In the genomic region with DNA sequence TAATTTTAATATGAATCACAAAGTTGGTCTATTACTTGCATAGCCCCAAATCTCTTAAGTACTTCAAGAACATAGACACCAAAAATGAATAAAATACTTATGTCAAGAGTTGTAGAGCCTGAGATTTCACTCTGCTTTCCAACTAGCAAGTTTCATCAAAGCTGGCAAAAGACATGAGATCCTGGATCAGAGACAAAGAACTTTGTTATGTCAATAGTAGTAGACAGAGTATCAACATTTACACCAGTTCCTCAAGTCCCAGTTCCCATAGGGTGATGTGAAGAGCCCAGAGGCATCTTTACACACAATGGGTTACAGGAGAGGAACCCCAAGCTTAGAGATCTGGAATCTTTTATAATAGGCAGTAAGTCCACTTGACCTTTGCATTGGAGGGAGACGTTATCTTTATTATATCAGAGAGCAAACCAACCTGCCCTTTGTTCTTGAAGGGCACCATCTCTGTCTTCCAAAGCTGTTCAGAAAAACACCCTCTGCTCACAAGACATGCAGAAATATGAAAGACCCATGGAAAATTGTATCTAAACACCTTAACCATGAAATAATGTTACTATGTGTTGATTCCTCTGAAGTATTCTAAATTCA, we compare ENCODE assay signal across 23 cellular contexts.
"Had no signal": no experiment of that assay in that cellular context is flagged by ENCODE, and none has a peak within 500 bp of the region (broad histone marks: within the 10 kb centered on the region; RNA-seq: fewer than 3 reads in every experiment).

No MANE protein-coding gene starts in this region.

- H2AFZ ChIP-seq: parathyroid adenoma had no signal

- H3K4me3 ChIP-seq: gastrocnemius medialis, heart right ventricle, left ventricle myocardium inferior, lung, psoas muscle, right lobe of liver, spleen, testis, tibial nerve had no signal

- H3K4me1 ChIP-seq: parathyroid adenoma, spleen, tibial nerve had no signal

- H3K9me3 ChIP-seq: gastrocnemius medialis, heart right ventricle, left ventricle myocardium inferior, psoas muscle, right lobe of liver, spleen, testis had no signal

- DNase-seq: effector memory CD4-positive, alpha-beta T cell; gastrocnemius medialis; heart right ventricle; left ventricle myocardium inferior; mesenchymal stem cell; midbrain; naive B cell; occipital lobe; psoas muscle; retina; right lobe of liver; spleen; stimulated activated CD4-positive, alpha-beta T cell treated with anti-CD3 and anti-CD28 coated beads, Interleukin-15, amount 100 ng/mL, for 24 hours; stimulated activated CD4-positive, alpha-beta T cell treated with anti-CD3 and anti-CD28 coated beads, Interleukin-1b, Interleukin-23, amount 100 ng/mL, for 48 hours; stimulated activated CD4-positive, alpha-beta T cell treated with anti-CD3 and anti-CD28 coated beads, Interleukin-4, amount 100 ng/mL, for 4 hours; stimulated activated naive B cell treated with anti-CD40 and anti-IgM and Interleukin-4, amounts not matched to agents 10 μg/mL and 1 μg/mL and 100 μg/mL, for 72 hours; stimulated activated naive CD8-positive, alpha-beta T cell treated with anti-CD3 and anti-CD28 coated beads, Interleukin-15, amount 100 ng/mL, for 72 hours; testis had no signal

- ATAC-seq: esophagus mucosa; gastrocnemius medialis; heart right ventricle; psoas muscle; stimulated activated naive B cell treated with anti-CD40 and anti-IgM and Interleukin-4, amounts not matched to agents 10 μg/mL and 1 μg/mL and 100 μg/mL, for 72 hours; stimulated activated naive CD8-positive, alpha-beta T cell treated with anti-CD3 and anti-CD28 coated beads, Interleukin-15, amount 100 ng/mL, for 72 hours had no signal

- H3K79me2 ChIP-seq: parathyroid adenoma had no signal

- H3K36me3 ChIP-seq: gastrocnemius medialis, heart right ventricle, left ventricle myocardium inferior, right lobe of liver, spleen, tibial nerve had no signal

- H3K27me3 ChIP-seq: gastrocnemius medialis, right lobe of liver, testis, tibial nerve had no signal

- FAIRE-seq: endometrium had no signal

- H3K27ac ChIP-seq: gastrocnemius medialis, heart right ventricle, left ventricle myocardium inferior, parathyroid adenoma, psoas muscle, right lobe of liver, spleen, testis, tibial nerve had no signal

- H3K9ac ChIP-seq: parathyroid adenoma had no signal
